In the genomic region with DNA sequence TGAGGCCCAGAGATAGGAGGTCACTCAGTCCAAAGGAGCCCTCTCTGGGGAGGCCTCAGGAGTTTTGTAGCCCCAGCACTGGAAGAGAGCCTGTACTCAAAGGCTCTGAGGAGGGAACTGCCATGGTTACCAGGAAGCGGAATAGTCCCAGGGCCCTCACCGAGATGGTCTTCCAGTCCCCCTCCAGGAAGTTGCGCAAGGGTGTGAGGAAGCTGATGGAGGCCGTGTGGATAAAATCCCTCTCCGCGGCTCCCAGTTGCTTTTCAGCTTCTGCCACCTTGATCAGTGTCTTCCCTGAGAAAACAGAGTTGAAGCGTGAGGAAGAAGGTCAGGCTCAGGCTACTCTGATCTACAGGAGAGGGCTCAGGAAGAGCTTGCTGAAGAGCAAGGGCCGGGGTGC, we compare ENCODE assay signal across 1 cellular context.
TF ChIP-seq lines count a peak whose summit lies in the region.

No MANE protein-coding gene starts in this region.

TF ChIP-seq in H1, 55 proteins besides CTCF, POLR2A, EP300 and RAD21:
- TF ChIP-seq E2F6 (IDR thresholded peaks at IDR 0.05) (no peak), CEBPB (IDR thresholded peaks at IDR 0.05; ENCODE audit: low read depth, low read length) (peak; percentile 28; the same call in 1 of the 2 replicates)
